ENCODE assay signal across 24 cellular contexts in genomic region chr14:53915364-53916014, GRCh38. TPM values are rescaled to one million over a fixed set of nuclear protein-coding genes. Genes with fewer than 3 reads are reported as not detected.
"Had no signal": no experiment of that assay in that cellular context is flagged by ENCODE, and none has a peak within 500 bp of the region (broad histone marks: within the 10 kb centered on the region; RNA-seq: fewer than 3 reads in every experiment).

No MANE protein-coding gene starts in this region.

- H3K4me3 ChIP-seq: coronary artery, pancreas, psoas muscle, right atrium auricular region, stomach, testis had no signal

- ATAC-seq: foreskin keratinocyte; natural killer cell treated with Interleukin-12 subunit alpha and Interleukin-12 subunit beta and Interleukin-15 and Interleukin-18, amount 100 ng/mL, for 72 hours; pancreas; stimulated activated effector memory CD8-positive, alpha-beta T cell treated with anti-CD3 and anti-CD28 coated beads, Interleukin-12 subunit alpha, Interleukin-12 subunit beta, amount 100 ng/mL, for 72 hours had no signal

- H3K36me3 ChIP-seq: neutrophil, pancreas, right atrium auricular region, stomach had no signal

- H3K9me3 ChIP-seq: neutrophil, pancreas, psoas muscle, right atrium auricular region, stomach, testis had no signal

- H3K4me1 ChIP-seq: foreskin keratinocyte, pancreas, psoas muscle, right atrium auricular region, stomach, testis had no signal

- H3K27me3 ChIP-seq: foreskin keratinocyte, neutrophil, pancreas, right atrium auricular region, stomach, testis had no signal

- DNase-seq: activated CD4-positive, alpha-beta T cell treated with anti-CD3 and anti-CD28 coated beads for 1 hour; activated CD4-positive, alpha-beta T cell treated with anti-CD3 and anti-CD28 coated beads, Interleukin-2, amount 50 U/mL, for 48 hours; activated CD8-positive, alpha-beta memory T cell treated with anti-CD3 and anti-CD28 coated beads, Interleukin-2, amount 50 U/mL, for 48 hours; activated naive CD4-positive, alpha-beta T cell; activated T-cell treated with anti-CD3 and anti-CD28 coated beads, Interleukin-2, amount 50 U/mL, for 4 hours; amniotic stem cell; cerebellar nuclear complex; endodermal cell; foreskin keratinocyte; midbrain; pancreas; psoas muscle; stimulated activated CD4-positive, alpha-beta T cell treated with anti-CD3 and anti-CD28 coated beads, Interleukin-2, amount 100 ng/mL, for 24 hours; stomach; T-helper 1 cell; testis; trophoblast cell had no signal

- H3K27ac ChIP-seq: coronary artery, foreskin keratinocyte, neutrophil, pancreas, psoas muscle, right atrium auricular region, stomach, testis had no signal

RNA-seq across cellular contexts. Expression of gene BMP4, which starts 41.1 kb away (rescaled TPM):
- total RNA-seq: activated CD8-positive, alpha-beta memory T cell treated with anti-CD3 and anti-CD28 coated beads for 36 hours; activated T-helper 2 cell treated with anti-CD3 and anti-CD28 coated beads, Interferon-gamma antibody, Interleukin-2, Interleukin-4, amounts not matched to agents 10 μg/mL and 5 μg/mL and 100 μg/mL, durations not matched to agents 14 hours and 24 hours and 36 hours had no signal
